In genomic region chr12:101173197-101173749, GRCh38 we compare ENCODE assay signal across 16 cellular contexts.
DNase-seq lines count a peak whose midpoint lies in the region; ATAC-seq and TF ChIP-seq lines count a peak whose summit lies in the region.
"Had no signal": no experiment of that assay in that cellular context is flagged by ENCODE, and none has a peak within 500 bp of the region (broad histone marks: within the 10 kb centered on the region; RNA-seq: fewer than 3 reads in every experiment).

No MANE protein-coding gene starts in this region.

- peak; percentile 54 for ATAC-seq in GM18867 (IDR thresholded peaks at IDR 0.05; ENCODE audit: unreplicated experiment)
- peak; percentile 24 for ATAC-seq in stimulated activated effector memory CD8-positive, alpha-beta T cell treated with anti-CD3 and anti-CD28 coated beads, Interleukin-12 subunit alpha, Interleukin-12 subunit beta, amount 100 ng/mL, for 72 hours
- ATAC-seq: Panc1 had no signal

- H3K4me3 ChIP-seq in fibroblast of mammary gland (ENCODE audit: control insufficient read depth, low read depth, low read length) = no peak overlapping the region

- no peak overlapping the region for H3K4me3 Mint-ChIP-seq in stimulated activated effector memory CD8-positive, alpha-beta T cell treated with anti-CD3 and anti-CD28 coated beads, Interleukin-12 subunit alpha, Interleukin-12 subunit beta, amount 100 ng/mL, for 72 hours
- H3K4me3 Mint-ChIP-seq: CD8-positive, alpha-beta memory T cell; IgD-negative memory B cell had no signal

- DNase-seq in RPMI8226 = peak; percentile 89
- DNase-seq in fibroblast of mammary gland (ENCODE audit: low read depth) = peak; percentile 0
- DNase-seq in stimulated activated effector memory CD8-positive, alpha-beta T cell treated with anti-CD3 and anti-CD28 coated beads, Interleukin-12 subunit alpha, Interleukin-12 subunit beta, amount 100 ng/mL, for 72 hours (ENCODE audit: low spot score in 2 of 2) = no peak
- DNase-seq in pons (ENCODE audit: low spot score) = no peak
- DNase-seq in activated effector memory CD4-positive, alpha-beta T cell treated with anti-CD3 and anti-CD28 coated beads, Interleukin-2, amount 50 U/mL, for 16 hours = no peak
- no peak for DNase-seq in midbrain (lab: John Stamatoyannopoulos, UW)
- DNase-seq: Calu3; CD8-positive, alpha-beta memory T cell; DMS153; NCI-H1417 treated with DMSO at 0.1 percent for 48 hours; NCI-H187; NCI-H446 treated with DMSO at 0.1 percent for 48 hours; NCI-H69 had no signal

- no peaks in the 10 kb centered on the region for H3K4me1 Mint-ChIP-seq in stimulated activated effector memory CD8-positive, alpha-beta T cell treated with anti-CD3 and anti-CD28 coated beads, Interleukin-12 subunit alpha, Interleukin-12 subunit beta, amount 100 ng/mL, for 72 hours
- H3K4me1 Mint-ChIP-seq: CD8-positive, alpha-beta memory T cell had no signal

- H3K9me3 Mint-ChIP-seq in stimulated activated effector memory CD8-positive, alpha-beta T cell treated with anti-CD3 and anti-CD28 coated beads, Interleukin-12 subunit alpha, Interleukin-12 subunit beta, amount 100 ng/mL, for 72 hours = peaks cover 7% of the 10 kb centered on the region

- no peak overlapping the region for H3K27ac Mint-ChIP-seq in stimulated activated effector memory CD8-positive, alpha-beta T cell treated with anti-CD3 and anti-CD28 coated beads, Interleukin-12 subunit alpha, Interleukin-12 subunit beta, amount 100 ng/mL, for 72 hours
- H3K27ac Mint-ChIP-seq: CD8-positive, alpha-beta memory T cell; IgD-negative memory B cell had no signal

- TF ChIP-seq CTCF in fibroblast of mammary gland (conservative IDR thresholded peaks at IDR 0.05; ENCODE audit: control insufficient read depth, insufficient read depth, low read depth, low read length) = no peak

- H3K36me3 Mint-ChIP-seq in stimulated activated effector memory CD8-positive, alpha-beta T cell treated with anti-CD3 and anti-CD28 coated beads, Interleukin-12 subunit alpha, Interleukin-12 subunit beta, amount 100 ng/mL, for 72 hours = no peaks in the 10 kb centered on the region
- H3K36me3 Mint-ChIP-seq: CD8-positive, alpha-beta memory T cell; IgD-negative memory B cell had no signal

Comparison
In these comparisons a context has a peak if more than half of its experiments do, and no peak if none do; other contexts are left out.
1. DNase-seq: peak in RPMI8226 (single experiment) and fibroblast of mammary gland (single experiment); none in stimulated activated effector memory CD8-positive, alpha-beta T cell treated with anti-CD3 and anti-CD28 coated beads, Interleukin-12 subunit alpha, Interleukin-12 subunit beta, amount 100 ng/mL, for 72 hours (0 of 2), pons (single experiment), activated effector memory CD4-positive, alpha-beta T cell treated with anti-CD3 and anti-CD28 coated beads, Interleukin-2, amount 50 U/mL, for 16 hours (single experiment) and midbrain (single experiment).